8 cellular contexts compared by ENCODE assay signal in genomic region chr2:55049794-55050132, GRCh38. TPM values are rescaled to one million over a fixed set of nuclear protein-coding genes. Genes with fewer than 3 reads are reported as not detected.
DNase-seq lines count a peak whose midpoint lies in the region; ATAC-seq and TF ChIP-seq lines count a peak whose summit lies in the region.

No MANE protein-coding gene starts in this region.

- BruUV-seq in A673 (replicated peaks; lab: Mats Ljungman, UMichigan), result no TSS peak

- DNase-seq in A673 (ENCODE audit: low spot score) (no peak), activated B cell treated with CpG ODN at 0.5 μM for 24 hours (no peak), right cardiac atrium (no peak), UCSD-AML1 (lab: John Stamatoyannopoulos, UW; ENCODE audit: unreplicated experiment) (no peak)
- peak in 1 of 2 donors; percentile 78 for DNase-seq in stimulated activated effector memory CD8-positive, alpha-beta T cell treated with anti-CD3 and anti-CD28 coated beads, Interleukin-12 subunit alpha, Interleukin-12 subunit beta, amount 100 ng/mL, for 72 hours (ENCODE audit: low spot score in 2 of 2)

- H3K4me1 ChIP-seq in A673 (ENCODE audit: insufficient read depth, low read length, poor library complexity, severe bottlenecking), result peaks cover 39% of the 10 kb centered on the region
- no peaks in the 10 kb centered on the region for H3K4me1 ChIP-seq in right cardiac atrium (ENCODE audit: control insufficient read depth, insufficient read depth, low read length)

- H3K4me3 ChIP-seq in A673 (ENCODE audit: low read depth, low read length, poor library complexity, severe bottlenecking), result peak overlapping the region; percentile 95
- peak overlapping the region; percentile 92 for H3K4me3 ChIP-seq in right cardiac atrium (ENCODE audit: low read length)

- peak overlapping the region; percentile 99 for H3K27ac Mint-ChIP-seq in activated B cell treated with CpG ODN at 0.5 μM for 24 hours
- peak overlapping the region; percentile 99 for H3K27ac Mint-ChIP-seq in stimulated activated effector memory CD8-positive, alpha-beta T cell treated with anti-CD3 and anti-CD28 coated beads, Interleukin-12 subunit alpha, Interleukin-12 subunit beta, amount 100 ng/mL, for 72 hours

- CTCF ChIA-PET in A673 (lab: Charles Lee) (interaction anchor here (1.1 kb wide), 1 partner anchor 39 kb away, joined by 4 read pairs; no protein-coding TSS in a partner anchor), activated B cell treated with CpG ODN at 0.5 μM for 24 hours (lab: Charles Lee) (interaction anchor here (0.8 to 2.9 kb wide), 8 partner anchors 9 to 174 kb away, joined by 3 to 20 read pairs (median 6); no protein-coding TSS in a partner anchor)

- H3K36me3 Mint-ChIP-seq in activated B cell treated with CpG ODN at 0.5 μM for 24 hours (ENCODE audit: low read depth), result peaks cover 12% of the 10 kb centered on the region
- peaks cover 29% of the 10 kb centered on the region for H3K36me3 Mint-ChIP-seq in stimulated activated effector memory CD8-positive, alpha-beta T cell treated with anti-CD3 and anti-CD28 coated beads, Interleukin-12 subunit alpha, Interleukin-12 subunit beta, amount 100 ng/mL, for 72 hours

- ATAC-seq in GM21619 (IDR thresholded peaks at IDR 0.05; ENCODE audit: unreplicated experiment) (peak; percentile 0), activated B cell treated with CpG ODN at 0.5 μM for 24 hours (ENCODE audit: low read depth) (no peak), right cardiac atrium (no peak), HG02981 (IDR thresholded peaks at IDR 0.05; ENCODE audit: unreplicated experiment) (no peak), HG02623 (IDR thresholded peaks at IDR 0.05; ENCODE audit: unreplicated experiment) (no peak)
- peak; percentile 1 for ATAC-seq in stimulated activated effector memory CD8-positive, alpha-beta T cell treated with anti-CD3 and anti-CD28 coated beads, Interleukin-12 subunit alpha, Interleukin-12 subunit beta, amount 100 ng/mL, for 72 hours

- H3K27me3 Mint-ChIP-seq in activated B cell treated with CpG ODN at 0.5 μM for 24 hours, result no peaks in the 10 kb centered on the region

- POLR2A ChIA-PET in A673 (lab: Charles Lee; ENCODE audit: low non-redundant PET) (no interaction called here), activated B cell treated with CpG ODN at 0.5 μM for 24 hours (lab: Charles Lee) (interaction anchor here (0.6 to 4.1 kb wide), 24 partner anchors 9 to 1282 kb away, joined by 3 to 45 read pairs (median 4); partner anchors contain the start of genes CCDC88A, CHAC2, CLHC1 and EML6)

- TF ChIP-seq CTCF in A673 (conservative IDR thresholded peaks at IDR 0.05; ENCODE audit: low read depth, low read length), result no peak
- TF ChIP-seq CTCF in activated B cell treated with CpG ODN at 0.5 μM for 24 hours (IDR thresholded peaks at IDR 0.05), result no peak

- no peaks in the 10 kb centered on the region for H3K9me3 ChIP-seq in A673 (ENCODE audit: low read depth, low read length, poor library complexity, severe bottlenecking)
- no peaks in the 10 kb centered on the region for H3K9me3 ChIP-seq in right cardiac atrium (ENCODE audit: control insufficient read depth, low read length)

- peaks cover 70% of the 10 kb centered on the region for H3K4me1 Mint-ChIP-seq in activated B cell treated with CpG ODN at 0.5 μM for 24 hours
- H3K4me1 Mint-ChIP-seq in stimulated activated effector memory CD8-positive, alpha-beta T cell treated with anti-CD3 and anti-CD28 coated beads, Interleukin-12 subunit alpha, Interleukin-12 subunit beta, amount 100 ng/mL, for 72 hours, result peaks cover 67% of the 10 kb centered on the region

- peak overlapping the region; percentile 96 for H3K4me3 Mint-ChIP-seq in activated B cell treated with CpG ODN at 0.5 μM for 24 hours
- peak overlapping the region; percentile 96 for H3K4me3 Mint-ChIP-seq in stimulated activated effector memory CD8-positive, alpha-beta T cell treated with anti-CD3 and anti-CD28 coated beads, Interleukin-12 subunit alpha, Interleukin-12 subunit beta, amount 100 ng/mL, for 72 hours

- intact Hi-C loops in A673 (cut with micrococcal nuclease; ENCODE audit: unreplicated experiment) (loop anchor here (1.0 to 10.0 kb wide), 5 partner anchors 35 to 183 kb away; partner anchors contain the start of genes CLHC1 and RPS27A), activated B cell treated with CpG ODN at 0.5 μM for 24 hours (cut with micrococcal nuclease) (loop anchor here (1.0 to 10.0 kb wide), 18 partner anchors 16 to 1277 kb away; partner anchors contain the start of genes ACYP2, CCDC88A, CFAP36 and CLHC1), right cardiac atrium (cut with DNase I) (loop anchor here (5.0 to 10.0 kb wide), 5 partner anchors 37 to 115 kb away; no protein-coding TSS in a partner anchor)

- no peaks in the 10 kb centered on the region for H3K9me3 Mint-ChIP-seq in activated B cell treated with CpG ODN at 0.5 μM for 24 hours
- no peaks in the 10 kb centered on the region for H3K9me3 Mint-ChIP-seq in stimulated activated effector memory CD8-positive, alpha-beta T cell treated with anti-CD3 and anti-CD28 coated beads, Interleukin-12 subunit alpha, Interleukin-12 subunit beta, amount 100 ng/mL, for 72 hours

- H3K27ac ChIP-seq in A673 (ENCODE audit: low read depth, low read length, poor library complexity, severe bottlenecking), result peak overlapping the region; percentile 93
- H3K27ac ChIP-seq in right cardiac atrium (ENCODE audit: low read length), result peak overlapping the region; percentile 97

- H3K36me3 ChIP-seq in A673 (ENCODE audit: insufficient read depth, low read length, poor library complexity, severe bottlenecking), result no peaks in the 10 kb centered on the region

- H3K27me3 ChIP-seq in A673 (replicated peaks; ENCODE audit: insufficient read depth, low read depth, low read length, poor library complexity) (no peaks in the 10 kb centered on the region), right cardiac atrium (ENCODE audit: control insufficient read depth, insufficient read depth) (no peaks in the 10 kb centered on the region)

- under 1% methylated on average over 45 of the region's 45 CpGs for WGBS in right cardiac atrium

RNA-seq across cellular contexts. Expression of gene RTN4, which starts 0.5 kb away (rescaled TPM):
- total RNA-seq in A673 (2021) (244 and 275 TPM in 2 replicates), activated B cell treated with CpG ODN at 0.5 μM for 24 hours (60.5 and 60.6 TPM in 2 replicates), right cardiac atrium (100 to 1,000 TPM; 242 to 283 (median 249) TPM)
- polyA plus RNA-seq in right cardiac atrium, result 183 TPM

Comparison
In these comparisons a context has a peak if more than half of its experiments do, and no peak if none do; other contexts are left out.
1. ATAC-seq: peak in GM21619 (single experiment) and stimulated activated effector memory CD8-positive, alpha-beta T cell treated with anti-CD3 and anti-CD28 coated beads, Interleukin-12 subunit alpha, Interleukin-12 subunit beta, amount 100 ng/mL, for 72 hours (single experiment); none in activated B cell treated with CpG ODN at 0.5 μM for 24 hours (single experiment), right cardiac atrium (0 of 2), HG02981 (single experiment) and HG02623 (single experiment).